ENCODE assay signal across 30 cellular contexts in genomic region chr2:238649123-238649522, GRCh38.
"Had no signal": no experiment of that assay in that cellular context is flagged by ENCODE, and none has a peak within 500 bp of the region (broad histone marks: within the 10 kb centered on the region; RNA-seq: fewer than 3 reads in every experiment).

No MANE protein-coding gene starts in this region.

- H3K4me3 ChIP-seq: pancreas, psoas muscle, right lobe of liver, skin epidermis, smooth muscle cell, spleen, suprapubic skin, testis, tibial artery, transverse colon, upper lobe of right lung, uterus had no signal

- H3K27ac ChIP-seq: neutrophil, pancreas, psoas muscle, right lobe of liver, skin epidermis, spleen, suprapubic skin, testis, tibial artery, transverse colon, upper lobe of right lung, uterus had no signal

- ATAC-seq: naive thymus-derived CD8-positive, alpha-beta T cell; natural killer cell treated with Interleukin-12 subunit alpha and Interleukin-12 subunit beta and Interleukin-15 and Interleukin-18, amount 100 ng/mL, for 72 hours; pancreas; psoas muscle; right lobe of liver; stimulated activated memory B cell treated with anti-CD40 and anti-IgM and Interleukin-4, amounts not matched to agents 10 μg/mL and 1 μg/mL and 100 μg/mL, for 72 hours; stimulated activated naive CD8-positive, alpha-beta T cell treated with anti-CD3 and anti-CD28 coated beads, Interleukin-15, amount 100 ng/mL, for 72 hours; stimulated activated naive CD8-positive, alpha-beta T cell treated with anti-CD3 and anti-CD28 coated beads, Interleukin-15, Interleukin-2, amounts not matched to agents 100 U/mL and 50 U/mL, for 24 hours; upper lobe of right lung had no signal

- H3K9me3 Mint-ChIP-seq: naive thymus-derived CD8-positive, alpha-beta T cell; natural killer cell treated with Interleukin-12 subunit alpha and Interleukin-12 subunit beta and Interleukin-15 and Interleukin-18, amount 100 ng/mL, for 72 hours; neural crest cell; stimulated activated memory B cell treated with anti-CD40 and anti-IgM and Interleukin-4, amounts not matched to agents 10 μg/mL and 1 μg/mL and 100 μg/mL, for 72 hours; stimulated activated naive CD8-positive, alpha-beta T cell treated with anti-CD3 and anti-CD28 coated beads, Interleukin-15, amount 100 ng/mL, for 72 hours; type B pancreatic cell had no signal

- H3K4me1 Mint-ChIP-seq: naive B cell; naive thymus-derived CD8-positive, alpha-beta T cell had no signal

- H3K9me3 ChIP-seq: neutrophil, pancreas, psoas muscle, right lobe of liver, spleen, suprapubic skin, testis, tibial artery, transverse colon, upper lobe of right lung, uterus had no signal

- H3K36me3 ChIP-seq: neutrophil, pancreas, right lobe of liver, spleen, suprapubic skin, tibial artery, transverse colon, upper lobe of right lung, uterus had no signal

- H3K27me3 ChIP-seq: pancreas, right lobe of liver, suprapubic skin, testis, tibial artery, transverse colon, upper lobe of right lung, uterus had no signal

- H3K4me3 Mint-ChIP-seq: naive B cell; naive thymus-derived CD8-positive, alpha-beta T cell; natural killer cell treated with Interleukin-12 subunit alpha and Interleukin-12 subunit beta and Interleukin-15 and Interleukin-18, amount 100 ng/mL, for 72 hours; nephron progenitor cell; neural crest cell; stimulated activated memory B cell treated with anti-CD40 and anti-IgM and Interleukin-4, amounts not matched to agents 10 μg/mL and 1 μg/mL and 100 μg/mL, for 72 hours; stimulated activated naive CD8-positive, alpha-beta T cell treated with anti-CD3 and anti-CD28 coated beads, Interleukin-15, amount 100 ng/mL, for 72 hours; type B pancreatic cell had no signal

- H3K4me1 ChIP-seq: pancreas, psoas muscle, right lobe of liver, spleen, testis, upper lobe of right lung, uterus had no signal

- H3K27ac Mint-ChIP-seq: naive B cell; naive thymus-derived CD8-positive, alpha-beta T cell; natural killer cell treated with Interleukin-12 subunit alpha and Interleukin-12 subunit beta and Interleukin-15 and Interleukin-18, amount 100 ng/mL, for 72 hours; nephron progenitor cell; stimulated activated memory B cell treated with anti-CD40 and anti-IgM and Interleukin-4, amounts not matched to agents 10 μg/mL and 1 μg/mL and 100 μg/mL, for 72 hours; stimulated activated naive CD8-positive, alpha-beta T cell treated with anti-CD3 and anti-CD28 coated beads, Interleukin-15, amount 100 ng/mL, for 72 hours; type B pancreatic cell had no signal

- DNase-seq: naive B cell; naive thymus-derived CD8-positive, alpha-beta T cell; nephron progenitor cell; nucleus accumbens; pancreas; psoas muscle; right lobe of liver; spleen; stimulated activated CD4-positive, alpha-beta T cell treated with anti-CD3 and anti-CD28 coated beads, Interleukin-12 subunit alpha, Interleukin-12 subunit beta, amount 100 ng/mL, for 4 hours; stimulated activated CD4-positive, alpha-beta T cell treated with anti-CD3 and anti-CD28 coated beads, Interleukin-1b, Interleukin-23, amount 100 ng/mL, for 48 hours; stimulated activated CD4-positive, alpha-beta T cell treated with anti-CD3 and anti-CD28 coated beads, Interleukin-4, amount 100 ng/mL, for 1 hour; stimulated activated CD4-positive, alpha-beta T cell treated with anti-CD3 and anti-CD28 coated beads, Interleukin-4, amount 100 ng/mL, for 4 hours; stimulated activated CD8-positive, alpha-beta memory T cell treated with anti-CD3 and anti-CD28 coated beads, Interleukin-4, amount 100 ng/mL, for 48 hours; stimulated activated naive CD4-positive, alpha-beta T cell; stimulated activated naive CD8-positive, alpha-beta T cell treated with anti-CD3 and anti-CD28 coated beads, Interleukin-15, amount 100 ng/mL, for 72 hours; stimulated activated naive CD8-positive, alpha-beta T cell treated with anti-CD3 and anti-CD28 coated beads, Interleukin-15, Interleukin-2, amounts not matched to agents 100 U/mL and 50 U/mL, for 24 hours; substantia nigra; testis; transverse colon; upper lobe of right lung; uterus had no signal

- H3K36me3 Mint-ChIP-seq: naive B cell; naive thymus-derived CD8-positive, alpha-beta T cell; natural killer cell treated with Interleukin-12 subunit alpha and Interleukin-12 subunit beta and Interleukin-15 and Interleukin-18, amount 100 ng/mL, for 72 hours; stimulated activated memory B cell treated with anti-CD40 and anti-IgM and Interleukin-4, amounts not matched to agents 10 μg/mL and 1 μg/mL and 100 μg/mL, for 72 hours; type B pancreatic cell had no signal

- H3K4me2 ChIP-seq: smooth muscle cell had no signal

- H3K27me3 Mint-ChIP-seq: type B pancreatic cell had no signal
